Comparison of ENCODE assay signal across 1 cellular context in the genomic region with DNA sequence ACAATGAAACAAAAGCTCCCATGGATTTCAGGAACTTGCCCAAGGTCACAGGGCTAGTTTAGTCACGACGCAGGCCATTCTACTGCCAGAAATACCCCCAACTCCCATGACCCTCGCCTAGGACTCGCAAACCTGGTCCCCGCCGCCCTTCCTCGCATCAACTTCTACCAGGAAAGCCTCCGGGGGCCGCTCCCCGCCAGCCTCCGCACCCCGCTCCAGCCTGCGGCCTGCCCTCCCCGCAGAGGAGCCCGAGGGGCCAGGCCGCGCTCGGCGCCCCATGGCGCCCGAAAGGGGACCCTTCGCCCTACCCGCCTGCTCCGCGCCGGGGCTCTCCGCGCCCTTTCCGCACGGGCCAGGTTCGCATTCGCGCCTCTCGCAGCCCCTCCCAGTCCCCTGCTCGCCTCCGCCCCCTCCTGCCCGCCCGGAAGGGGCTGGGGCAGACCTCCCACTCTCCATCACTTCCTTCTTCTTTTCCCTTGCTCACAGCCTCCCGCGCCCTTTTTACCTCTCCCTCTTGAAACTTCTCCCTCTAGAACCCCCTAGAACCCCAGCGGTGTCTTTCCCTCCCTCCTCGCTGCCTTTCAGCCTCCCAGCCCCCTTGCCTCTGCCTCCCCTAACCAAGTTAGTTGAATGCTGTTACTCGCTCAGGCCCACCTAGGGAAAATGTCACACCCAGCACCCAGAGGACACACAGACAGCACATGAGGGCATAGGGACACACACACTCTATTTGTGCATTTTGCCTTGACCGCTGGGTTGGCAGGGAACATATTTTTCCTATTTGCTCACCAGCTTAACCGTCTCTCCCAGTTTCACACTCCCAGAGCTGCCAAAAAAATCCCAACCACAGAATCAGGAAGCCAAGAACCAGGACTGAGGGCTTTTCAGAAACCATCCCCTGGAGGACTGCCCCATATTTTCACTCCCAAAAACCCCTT.
TF ChIP-seq lines count a peak whose summit lies in the region.

A gene (minus strand): TSS at position 368 of the 938 bp plus-strand sequence. CDS start 949 bp downstream, outside the sequence.

TF ChIP-seq in K562, 482 proteins besides CTCF, POLR2A, EP300 and RAD21 (continued from another document and continues in another):
- TF ChIP-seq, protein P1, sequence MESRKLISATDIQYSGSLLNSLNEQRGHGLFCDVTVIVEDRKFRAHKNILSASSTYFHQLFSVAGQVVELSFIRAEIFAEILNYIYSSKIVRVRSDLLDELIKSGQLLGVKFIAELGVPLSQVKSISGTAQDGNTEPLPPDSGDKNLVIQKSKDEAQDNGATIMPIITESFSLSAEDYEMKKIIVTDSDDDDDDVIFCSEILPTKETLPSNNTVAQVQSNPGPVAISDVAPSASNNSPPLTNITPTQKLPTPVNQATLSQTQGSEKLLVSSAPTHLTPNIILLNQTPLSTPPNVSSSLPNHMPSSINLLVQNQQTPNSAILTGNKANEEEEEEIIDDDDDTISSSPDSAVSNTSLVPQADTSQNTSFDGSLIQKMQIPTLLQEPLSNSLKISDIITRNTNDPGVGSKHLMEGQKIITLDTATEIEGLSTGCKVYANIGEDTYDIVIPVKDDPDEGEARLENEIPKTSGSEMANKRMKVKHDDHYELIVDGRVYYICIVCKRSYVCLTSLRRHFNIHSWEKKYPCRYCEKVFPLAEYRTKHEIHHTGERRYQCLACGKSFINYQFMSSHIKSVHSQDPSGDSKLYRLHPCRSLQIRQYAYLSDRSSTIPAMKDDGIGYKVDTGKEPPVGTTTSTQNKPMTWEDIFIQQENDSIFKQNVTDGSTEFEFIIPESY (CRISPR knock-in tag; IDR thresholded peaks at IDR 0.05), result peak; percentile 48
- TF ChIP-seq SMARCE1 (IDR thresholded peaks at IDR 0.05), result peak; percentile 73; the same call in 1 of the 2 replicates
- TF ChIP-seq, protein P2, sequence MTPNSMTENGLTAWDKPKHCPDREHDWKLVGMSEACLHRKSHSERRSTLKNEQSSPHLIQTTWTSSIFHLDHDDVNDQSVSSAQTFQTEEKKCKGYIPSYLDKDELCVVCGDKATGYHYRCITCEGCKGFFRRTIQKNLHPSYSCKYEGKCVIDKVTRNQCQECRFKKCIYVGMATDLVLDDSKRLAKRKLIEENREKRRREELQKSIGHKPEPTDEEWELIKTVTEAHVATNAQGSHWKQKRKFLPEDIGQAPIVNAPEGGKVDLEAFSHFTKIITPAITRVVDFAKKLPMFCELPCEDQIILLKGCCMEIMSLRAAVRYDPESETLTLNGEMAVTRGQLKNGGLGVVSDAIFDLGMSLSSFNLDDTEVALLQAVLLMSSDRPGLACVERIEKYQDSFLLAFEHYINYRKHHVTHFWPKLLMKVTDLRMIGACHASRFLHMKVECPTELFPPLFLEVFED (CRISPR knock-in tag; conservative IDR thresholded peaks at IDR 0.05), result 0 out of 2 replicates have a peak, but pooled peaks have one; percentile 75
- peak; percentile 75; the same call in 1 of the 2 replicates for TF ChIP-seq HDAC2 (IDR thresholded peaks at IDR 0.05)
- no peak for TF ChIP-seq IRF2 (CRISPR knock-in tag; IDR thresholded peaks at IDR 0.05)
- peak; percentile 61 for TF ChIP-seq FUS (optimal IDR thresholded peaks at IDR 0.05; ENCODE audit: low read depth, low read length)
- peak; percentile 26; the same call in 1 of the 2 replicates for TF ChIP-seq ETV5 (CRISPR knock-in tag; IDR thresholded peaks at IDR 0.05; ENCODE audit: low read depth)
- TF ChIP-seq, protein P3, sequence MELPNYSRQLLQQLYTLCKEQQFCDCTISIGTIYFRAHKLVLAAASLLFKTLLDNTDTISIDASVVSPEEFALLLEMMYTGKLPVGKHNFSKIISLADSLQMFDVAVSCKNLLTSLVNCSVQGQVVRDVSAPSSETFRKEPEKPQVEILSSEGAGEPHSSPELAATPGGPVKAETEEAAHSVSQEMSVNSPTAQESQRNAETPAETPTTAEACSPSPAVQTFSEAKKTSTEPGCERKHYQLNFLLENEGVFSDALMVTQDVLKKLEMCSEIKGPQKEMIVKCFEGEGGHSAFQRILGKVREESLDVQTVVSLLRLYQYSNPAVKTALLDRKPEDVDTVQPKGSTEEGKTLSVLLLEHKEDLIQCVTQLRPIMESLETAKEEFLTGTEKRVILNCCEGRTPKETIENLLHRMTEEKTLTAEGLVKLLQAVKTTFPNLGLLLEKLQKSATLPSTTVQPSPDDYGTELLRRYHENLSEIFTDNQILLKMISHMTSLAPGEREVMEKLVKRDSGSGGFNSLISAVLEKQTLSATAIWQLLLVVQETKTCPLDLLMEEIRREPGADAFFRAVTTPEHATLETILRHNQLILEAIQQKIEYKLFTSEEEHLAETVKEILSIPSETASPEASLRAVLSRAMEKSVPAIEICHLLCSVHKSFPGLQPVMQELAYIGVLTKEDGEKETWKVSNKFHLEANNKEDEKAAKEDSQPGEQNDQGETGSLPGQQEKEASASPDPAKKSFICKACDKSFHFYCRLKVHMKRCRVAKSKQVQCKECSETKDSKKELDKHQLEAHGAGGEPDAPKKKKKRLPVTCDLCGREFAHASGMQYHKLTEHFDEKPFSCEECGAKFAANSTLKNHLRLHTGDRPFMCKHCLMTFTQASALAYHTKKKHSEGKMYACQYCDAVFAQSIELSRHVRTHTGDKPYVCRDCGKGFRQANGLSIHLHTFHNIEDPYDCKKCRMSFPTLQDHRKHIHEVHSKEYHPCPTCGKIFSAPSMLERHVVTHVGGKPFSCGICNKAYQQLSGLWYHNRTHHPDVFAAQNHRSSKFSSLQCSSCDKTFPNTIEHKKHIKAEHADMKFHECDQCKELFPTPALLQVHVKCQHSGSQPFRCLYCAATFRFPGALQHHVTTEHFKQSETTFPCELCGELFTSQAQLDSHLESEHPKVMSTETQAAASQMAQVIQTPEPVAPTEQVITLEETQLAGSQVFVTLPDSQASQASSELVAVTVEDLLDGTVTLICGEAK (IDR thresholded peaks at IDR 0.05), result peak; percentile 77
- TF ChIP-seq, protein P3 (CRISPR knock-in tag; IDR thresholded peaks at IDR 0.05), result no peak
- no peak for TF ChIP-seq PYGO2 (tag; IDR thresholded peaks at IDR 0.05)
- no peak for TF ChIP-seq KLF6 (CRISPR knock-in tag; IDR thresholded peaks at IDR 0.05; ENCODE audit: borderline replicate concordance)
- 0 out of 4 replicates have a peak, but pooled peaks have one; percentile 12 to 25 for TF ChIP-seq TRIM24 (IDR thresholded peaks at IDR 0.05)
- TF ChIP-seq, protein P4, sequence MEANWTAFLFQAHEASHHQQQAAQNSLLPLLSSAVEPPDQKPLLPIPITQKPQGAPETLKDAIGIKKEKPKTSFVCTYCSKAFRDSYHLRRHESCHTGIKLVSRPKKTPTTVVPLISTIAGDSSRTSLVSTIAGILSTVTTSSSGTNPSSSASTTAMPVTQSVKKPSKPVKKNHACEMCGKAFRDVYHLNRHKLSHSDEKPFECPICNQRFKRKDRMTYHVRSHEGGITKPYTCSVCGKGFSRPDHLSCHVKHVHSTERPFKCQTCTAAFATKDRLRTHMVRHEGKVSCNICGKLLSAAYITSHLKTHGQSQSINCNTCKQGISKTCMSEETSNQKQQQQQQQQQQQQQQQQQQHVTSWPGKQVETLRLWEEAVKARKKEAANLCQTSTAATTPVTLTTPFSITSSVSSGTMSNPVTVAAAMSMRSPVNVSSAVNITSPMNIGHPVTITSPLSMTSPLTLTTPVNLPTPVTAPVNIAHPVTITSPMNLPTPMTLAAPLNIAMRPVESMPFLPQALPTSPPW (CRISPR knock-in tag; IDR thresholded peaks at IDR 0.05), result peak; percentile 93
- TF ChIP-seq POLR3A (IDR thresholded peaks at IDR 0.05; ENCODE audit: borderline replicate concordance, extremely low read depth, insufficient read depth, insufficient read length), result no peak
- peak; percentile 75; the same call in 1 of the 2 replicates for TF ChIP-seq PHF8 (IDR thresholded peaks at IDR 0.05; ENCODE audit: borderline replicate concordance, low read length)
- TF ChIP-seq, protein P5, sequence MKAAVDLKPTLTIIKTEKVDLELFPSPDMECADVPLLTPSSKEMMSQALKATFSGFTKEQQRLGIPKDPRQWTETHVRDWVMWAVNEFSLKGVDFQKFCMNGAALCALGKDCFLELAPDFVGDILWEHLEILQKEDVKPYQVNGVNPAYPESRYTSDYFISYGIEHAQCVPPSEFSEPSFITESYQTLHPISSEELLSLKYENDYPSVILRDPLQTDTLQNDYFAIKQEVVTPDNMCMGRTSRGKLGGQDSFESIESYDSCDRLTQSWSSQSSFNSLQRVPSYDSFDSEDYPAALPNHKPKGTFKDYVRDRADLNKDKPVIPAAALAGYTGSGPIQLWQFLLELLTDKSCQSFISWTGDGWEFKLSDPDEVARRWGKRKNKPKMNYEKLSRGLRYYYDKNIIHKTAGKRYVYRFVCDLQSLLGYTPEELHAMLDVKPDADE (conservative IDR thresholded peaks at IDR 0.05; ENCODE audit: control insufficient read depth, low read depth, low read length), result 0 out of 2 replicates have a peak, but pooled peaks have one; percentile 38
- TF ChIP-seq, protein P6, sequence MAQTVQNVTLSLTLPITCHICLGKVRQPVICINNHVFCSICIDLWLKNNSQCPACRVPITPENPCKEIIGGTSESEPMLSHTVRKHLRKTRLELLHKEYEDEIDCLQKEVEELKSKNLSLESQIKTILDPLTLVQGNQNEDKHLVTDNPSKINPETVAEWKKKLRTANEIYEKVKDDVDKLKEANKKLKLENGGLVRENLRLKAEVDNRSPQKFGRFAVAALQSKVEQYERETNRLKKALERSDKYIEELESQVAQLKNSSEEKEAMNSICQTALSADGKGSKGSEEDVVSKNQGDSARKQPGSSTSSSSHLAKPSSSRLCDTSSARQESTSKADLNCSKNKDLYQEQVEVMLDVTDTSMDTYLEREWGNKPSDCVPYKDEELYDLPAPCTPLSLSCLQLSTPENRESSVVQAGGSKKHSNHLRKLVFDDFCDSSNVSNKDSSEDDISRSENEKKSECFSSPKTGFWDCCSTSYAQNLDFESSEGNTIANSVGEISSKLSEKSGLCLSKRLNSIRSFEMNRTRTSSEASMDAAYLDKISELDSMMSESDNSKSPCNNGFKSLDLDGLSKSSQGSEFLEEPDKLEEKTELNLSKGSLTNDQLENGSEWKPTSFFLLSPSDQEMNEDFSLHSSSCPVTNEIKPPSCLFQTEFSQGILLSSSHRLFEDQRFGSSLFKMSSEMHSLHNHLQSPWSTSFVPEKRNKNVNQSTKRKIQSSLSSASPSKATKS (CRISPR knock-in tag; IDR thresholded peaks at IDR 0.05), result no peak
- TF ChIP-seq, protein P7, sequence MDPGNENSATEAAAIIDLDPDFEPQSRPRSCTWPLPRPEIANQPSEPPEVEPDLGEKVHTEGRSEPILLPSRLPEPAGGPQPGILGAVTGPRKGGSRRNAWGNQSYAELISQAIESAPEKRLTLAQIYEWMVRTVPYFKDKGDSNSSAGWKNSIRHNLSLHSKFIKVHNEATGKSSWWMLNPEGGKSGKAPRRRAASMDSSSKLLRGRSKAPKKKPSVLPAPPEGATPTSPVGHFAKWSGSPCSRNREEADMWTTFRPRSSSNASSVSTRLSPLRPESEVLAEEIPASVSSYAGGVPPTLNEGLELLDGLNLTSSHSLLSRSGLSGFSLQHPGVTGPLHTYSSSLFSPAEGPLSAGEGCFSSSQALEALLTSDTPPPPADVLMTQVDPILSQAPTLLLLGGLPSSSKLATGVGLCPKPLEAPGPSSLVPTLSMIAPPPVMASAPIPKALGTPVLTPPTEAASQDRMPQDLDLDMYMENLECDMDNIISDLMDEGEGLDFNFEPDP (CRISPR knock-in tag; IDR thresholded peaks at IDR 0.05), result no peak
- TF ChIP-seq, protein P8, sequence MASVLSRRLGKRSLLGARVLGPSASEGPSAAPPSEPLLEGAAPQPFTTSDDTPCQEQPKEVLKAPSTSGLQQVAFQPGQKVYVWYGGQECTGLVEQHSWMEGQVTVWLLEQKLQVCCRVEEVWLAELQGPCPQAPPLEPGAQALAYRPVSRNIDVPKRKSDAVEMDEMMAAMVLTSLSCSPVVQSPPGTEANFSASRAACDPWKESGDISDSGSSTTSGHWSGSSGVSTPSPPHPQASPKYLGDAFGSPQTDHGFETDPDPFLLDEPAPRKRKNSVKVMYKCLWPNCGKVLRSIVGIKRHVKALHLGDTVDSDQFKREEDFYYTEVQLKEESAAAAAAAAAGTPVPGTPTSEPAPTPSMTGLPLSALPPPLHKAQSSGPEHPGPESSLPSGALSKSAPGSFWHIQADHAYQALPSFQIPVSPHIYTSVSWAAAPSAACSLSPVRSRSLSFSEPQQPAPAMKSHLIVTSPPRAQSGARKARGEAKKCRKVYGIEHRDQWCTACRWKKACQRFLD (CRISPR knock-in tag; IDR thresholded peaks at IDR 0.05), result 0 out of 2 replicates have a peak, but pooled peaks have one; percentile 34
- peak; percentile 57 for TF ChIP-seq NCOA1 (IDR thresholded peaks at IDR 0.05; ENCODE audit: low read depth)
- TF ChIP-seq DPF2 (IDR thresholded peaks at IDR 0.05), result peak; percentile 60
- TF ChIP-seq ETV1 (tag; conservative IDR thresholded peaks at IDR 0.05; ENCODE audit: low read depth), result peak; percentile 61; the same call in 1 of the 2 replicates
- peak; percentile 85 for TF ChIP-seq GABPA (tag; conservative IDR thresholded peaks at IDR 0.05; ENCODE audit: low read depth)
- TF ChIP-seq, protein P9, sequence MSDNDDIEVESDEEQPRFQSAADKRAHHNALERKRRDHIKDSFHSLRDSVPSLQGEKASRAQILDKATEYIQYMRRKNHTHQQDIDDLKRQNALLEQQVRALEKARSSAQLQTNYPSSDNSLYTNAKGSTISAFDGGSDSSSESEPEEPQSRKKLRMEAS (CRISPR knock-in tag; IDR thresholded peaks at IDR 0.05), result peak; percentile 6; the same call in 1 of the 2 replicates
